In the genomic region with DNA sequence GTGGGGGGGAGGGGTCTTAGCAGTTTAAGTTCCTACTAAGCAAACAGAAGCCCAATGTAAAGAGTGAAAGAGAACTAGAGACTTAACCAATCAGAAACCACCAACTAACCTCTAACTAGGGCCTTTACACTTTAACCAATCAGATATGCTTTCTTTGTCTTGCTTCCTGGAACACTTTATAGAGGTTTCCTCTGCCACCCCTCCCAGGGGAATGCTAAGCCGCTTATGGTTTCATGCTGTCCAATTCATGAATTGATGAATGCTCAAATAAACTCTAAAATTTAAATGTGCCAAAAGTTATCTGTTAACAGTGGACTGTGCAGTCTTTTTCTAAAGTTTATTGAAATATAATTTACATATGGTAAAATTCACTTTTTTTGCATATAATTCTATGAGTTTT, we compare ENCODE assay signal across 16 cellular contexts.
A peak's percentile ranks its signal among the peaks of the same experiment; 100 is the strongest.
DNase-seq lines count a peak whose midpoint lies in the region; ATAC-seq and TF ChIP-seq lines count a peak whose summit lies in the region.
"Had no signal": no experiment of that assay in that cellular context is flagged by ENCODE, and none has a peak within 500 bp of the region (broad histone marks: within the 10 kb centered on the region; RNA-seq: fewer than 3 reads in every experiment).

No MANE protein-coding gene starts in this region.

- DNase-seq in HAP-1 (ENCODE audit: low spot score in 2 of 2) (peak; percentile 49 to 72), MV-4-11 (lab: John Stamatoyannopoulos, UW) (peak; percentile 3), NCI-H82 treated with DMSO at 0.1 percent for 48 hours (lab: John Stamatoyannopoulos, UW; ENCODE audit: unreplicated experiment) (peak; percentile 33), retinal pigment epithelial cell (ENCODE audit: low read depth) (peak; percentile 82), GM10248 (ENCODE audit: extremely low spot score) (no peak), D341Med (ENCODE audit: low spot score) (no peak), hypothalamus (lab: John Stamatoyannopoulos, UW) (no peak)
- DNase-seq: AML-193; Caco-2; CD4-positive, alpha-beta T cell; DMS79 treated with DMSO at 0.1 percent for 48 hours; EL; Karpas-422 had no signal

- POLR2A ChIA-PET in GM10248 (lab: Yijun Ruan, JAX): no interaction called here

- TF ChIP-seq CTCF in retinal pigment epithelial cell (conservative IDR thresholded peaks at IDR 0.05; ENCODE audit: low read depth, low read length) (no peak), GM10248 (IDR thresholded peaks at IDR 0.05; ENCODE audit: control extremely low read depth, extremely low read depth, low read depth, missing control alignments) (no peak)

- in situ Hi-C loops in HAP-1 (cut with MboI; ENCODE audit: low sequenced_read_pairs): no loop called here

- H3K9me3 ChIP-seq in HAP-1: no peaks in the 10 kb centered on the region
- H3K9me3 ChIP-seq: Caco-2 had no signal

- peaks cover 7% of the 10 kb centered on the region; the same call in 1 of the 2 replicates for H3K4me1 ChIP-seq in HAP-1
- H3K4me1 ChIP-seq: Caco-2 had no signal

- ATAC-seq in HG03196 (IDR thresholded peaks at IDR 0.05; ENCODE audit: unreplicated experiment): no peak
- ATAC-seq: GM23338, HCT116 had no signal

- no peaks in the 10 kb centered on the region for H3K27me3 ChIP-seq in HAP-1 (ENCODE audit: low read depth)

- no peaks in the 10 kb centered on the region for H3K36me3 ChIP-seq in HAP-1 (replicated peaks)

- CTCF ChIA-PET in GM10248 (lab: Yijun Ruan, JAX): no interaction called here

- H3K4me3 ChIP-seq in HAP-1 (no peak overlapping the region), retinal pigment epithelial cell (ENCODE audit: low read length) (no peak overlapping the region)
- H3K4me3 ChIP-seq: GM23338 had no signal

Comparison
In these comparisons a context has a peak if more than half of its experiments do, and no peak if none do; other contexts are left out.
1. DNase-seq: peak in HAP-1 (2 of 2), MV-4-11 (single experiment), NCI-H82 treated with DMSO at 0.1 percent for 48 hours (single experiment) and retinal pigment epithelial cell (single experiment); none in GM10248 (single experiment), D341Med (single experiment) and hypothalamus (0 of 51).